Comparison of ENCODE assay signal across 1 cellular context in genomic region chr1:156601122-156601830, GRCh38.
TF ChIP-seq lines count a peak whose summit lies in the region.

Gene GPATCH4 (minus strand): TSS chr1:156601479.

TF ChIP-seq in HepG2, 621 proteins besides CTCF, POLR2A, EP300 and RAD21 (continued from another document and continues in another):
- TF ChIP-seq FOXO4 (CRISPR knock-in tag; conservative IDR thresholded peaks at IDR 0.05) (0 out of 2 replicates have a peak, but pooled peaks have one; percentile 33), THYN1 (CRISPR knock-in tag; IDR thresholded peaks at IDR 0.05; ENCODE audit: borderline replicate concordance, low read depth) (no peak), PRDM4 (CRISPR knock-in tag; IDR thresholded peaks at IDR 0.05; ENCODE audit: borderline replicate concordance) (0 out of 2 replicates have a peak, but pooled peaks have one; percentile 29), FOXP1 (IDR thresholded peaks at IDR 0.05) (no peak), FOXP1 (CRISPR knock-in tag; IDR thresholded peaks at IDR 0.05) (no peak), EED (CRISPR knock-in tag; IDR thresholded peaks at IDR 0.05) (0 out of 2 replicates have a peak, but pooled peaks have one; percentile 18), ZNF781 (CRISPR knock-in tag; IDR thresholded peaks at IDR 0.05; ENCODE audit: borderline replicate concordance, not compliant biosample characterization) (no peak), RBM39 (IDR thresholded peaks at IDR 0.05; ENCODE audit: low read depth, low read length, poor library complexity, severe bottlenecking) (no peak), TBX2 (CRISPR knock-in tag; IDR thresholded peaks at IDR 0.05; ENCODE audit: borderline replicate concordance) (peak; percentile 72), ZNF24 (IDR thresholded peaks at IDR 0.05) (no peak), NKX3-1 (CRISPR knock-in tag; IDR thresholded peaks at IDR 0.05) (peak; percentile 72; the same call in 1 of the 2 replicates), POLR2AphosphoS5 (IDR thresholded peaks at IDR 0.05; ENCODE audit: low read depth, low read length) (peak; percentile 93), ZNF772 (CRISPR knock-in tag; IDR thresholded peaks at IDR 0.05) (peak; percentile 60), ZNF382 (CRISPR knock-in tag; IDR thresholded peaks at IDR 0.05; ENCODE audit: borderline replicate concordance) (no peak), RORA (CRISPR knock-in tag; IDR thresholded peaks at IDR 0.05) (no peak), CREM (IDR thresholded peaks at IDR 0.05) (peak; percentile 63; the same call in 1 of the 2 replicates), CREM (CRISPR knock-in tag; IDR thresholded peaks at IDR 0.05) (no peak), NFATC3 (CRISPR knock-in tag; IDR thresholded peaks at IDR 0.05) (0 out of 2 replicates have a peak, but pooled peaks have one; percentile 38), NFKBIZ (CRISPR knock-in tag; IDR thresholded peaks at IDR 0.05) (peak; percentile 72; the same call in 1 of the 2 replicates), ZNF547 (CRISPR knock-in tag; IDR thresholded peaks at IDR 0.05) (peak; percentile 60; the same call in 1 of the 2 replicates), ZNF782 (CRISPR knock-in tag; IDR thresholded peaks at IDR 0.05; ENCODE audit: borderline replicate concordance) (peak; percentile 59; the same call in 1 of the 2 replicates), MXD1 (CRISPR knock-in tag; IDR thresholded peaks at IDR 0.05) (peak; percentile 99; the same call in 1 of the 2 replicates), FOXC1 (CRISPR knock-in tag; IDR thresholded peaks at IDR 0.05; ENCODE audit: borderline replicate concordance) (peak; percentile 58; the same call in 1 of the 2 replicates), ZNF337 (CRISPR knock-in tag; IDR thresholded peaks at IDR 0.05; ENCODE audit: borderline replicate concordance, low read depth) (peak; percentile 68; the same call in 1 of the 2 replicates), KMT2A (CRISPR knock-in tag; IDR thresholded peaks at IDR 0.05) (peak; percentile 66), ZNF572 (CRISPR knock-in tag; IDR thresholded peaks at IDR 0.05) (peak; percentile 21; the same call in 1 of the 2 replicates), ZNF33B (CRISPR knock-in tag; IDR thresholded peaks at IDR 0.05) (0 out of 2 replicates have a peak, but pooled peaks have one; percentile 33), ARNT2 (CRISPR knock-in tag; IDR thresholded peaks at IDR 0.05; ENCODE audit: low read depth) (peak; percentile 46; the same call in 1 of the 2 replicates), FOSL2 (CRISPR knock-in tag; IDR thresholded peaks at IDR 0.05) (peak; percentile 38; the same call in 1 of the 2 replicates), ZNF317 (CRISPR knock-in tag; IDR thresholded peaks at IDR 0.05) (peak; percentile 56)
- TF ChIP-seq, protein P1, sequence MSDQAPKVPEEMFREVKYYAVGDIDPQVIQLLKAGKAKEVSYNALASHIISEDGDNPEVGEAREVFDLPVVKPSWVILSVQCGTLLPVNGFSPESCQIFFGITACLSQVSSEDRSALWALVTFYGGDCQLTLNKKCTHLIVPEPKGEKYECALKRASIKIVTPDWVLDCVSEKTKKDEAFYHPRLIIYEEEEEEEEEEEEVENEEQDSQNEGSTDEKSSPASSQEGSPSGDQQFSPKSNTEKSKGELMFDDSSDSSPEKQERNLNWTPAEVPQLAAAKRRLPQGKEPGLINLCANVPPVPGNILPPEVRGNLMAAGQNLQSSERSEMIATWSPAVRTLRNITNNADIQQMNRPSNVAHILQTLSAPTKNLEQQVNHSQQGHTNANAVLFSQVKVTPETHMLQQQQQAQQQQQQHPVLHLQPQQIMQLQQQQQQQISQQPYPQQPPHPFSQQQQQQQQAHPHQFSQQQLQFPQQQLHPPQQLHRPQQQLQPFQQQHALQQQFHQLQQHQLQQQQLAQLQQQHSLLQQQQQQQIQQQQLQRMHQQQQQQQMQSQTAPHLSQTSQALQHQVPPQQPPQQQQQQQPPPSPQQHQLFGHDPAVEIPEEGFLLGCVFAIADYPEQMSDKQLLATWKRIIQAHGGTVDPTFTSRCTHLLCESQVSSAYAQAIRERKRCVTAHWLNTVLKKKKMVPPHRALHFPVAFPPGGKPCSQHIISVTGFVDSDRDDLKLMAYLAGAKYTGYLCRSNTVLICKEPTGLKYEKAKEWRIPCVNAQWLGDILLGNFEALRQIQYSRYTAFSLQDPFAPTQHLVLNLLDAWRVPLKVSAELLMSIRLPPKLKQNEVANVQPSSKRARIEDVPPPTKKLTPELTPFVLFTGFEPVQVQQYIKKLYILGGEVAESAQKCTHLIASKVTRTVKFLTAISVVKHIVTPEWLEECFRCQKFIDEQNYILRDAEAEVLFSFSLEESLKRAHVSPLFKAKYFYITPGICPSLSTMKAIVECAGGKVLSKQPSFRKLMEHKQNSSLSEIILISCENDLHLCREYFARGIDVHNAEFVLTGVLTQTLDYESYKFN (CRISPR knock-in tag; conservative IDR thresholded peaks at IDR 0.05): peak; percentile 23; the same call in 1 of the 2 replicates
- TF ChIP-seq, protein P2, sequence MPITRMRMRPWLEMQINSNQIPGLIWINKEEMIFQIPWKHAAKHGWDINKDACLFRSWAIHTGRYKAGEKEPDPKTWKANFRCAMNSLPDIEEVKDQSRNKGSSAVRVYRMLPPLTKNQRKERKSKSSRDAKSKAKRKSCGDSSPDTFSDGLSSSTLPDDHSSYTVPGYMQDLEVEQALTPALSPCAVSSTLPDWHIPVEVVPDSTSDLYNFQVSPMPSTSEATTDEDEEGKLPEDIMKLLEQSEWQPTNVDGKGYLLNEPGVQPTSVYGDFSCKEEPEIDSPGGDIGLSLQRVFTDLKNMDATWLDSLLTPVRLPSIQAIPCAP (CRISPR knock-in tag; IDR thresholded peaks at IDR 0.05; ENCODE audit: low read depth): no peak
- TF ChIP-seq, protein P3, sequence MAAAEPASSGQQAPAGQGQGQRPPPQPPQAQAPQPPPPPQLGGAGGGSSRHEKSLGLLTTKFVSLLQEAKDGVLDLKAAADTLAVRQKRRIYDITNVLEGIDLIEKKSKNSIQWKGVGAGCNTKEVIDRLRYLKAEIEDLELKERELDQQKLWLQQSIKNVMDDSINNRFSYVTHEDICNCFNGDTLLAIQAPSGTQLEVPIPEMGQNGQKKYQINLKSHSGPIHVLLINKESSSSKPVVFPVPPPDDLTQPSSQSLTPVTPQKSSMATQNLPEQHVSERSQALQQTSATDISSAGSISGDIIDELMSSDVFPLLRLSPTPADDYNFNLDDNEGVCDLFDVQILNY (CRISPR knock-in tag; conservative IDR thresholded peaks at IDR 0.05): 0 out of 2 replicates have a peak, but pooled peaks have one; percentile 60
- TF ChIP-seq, protein P4, sequence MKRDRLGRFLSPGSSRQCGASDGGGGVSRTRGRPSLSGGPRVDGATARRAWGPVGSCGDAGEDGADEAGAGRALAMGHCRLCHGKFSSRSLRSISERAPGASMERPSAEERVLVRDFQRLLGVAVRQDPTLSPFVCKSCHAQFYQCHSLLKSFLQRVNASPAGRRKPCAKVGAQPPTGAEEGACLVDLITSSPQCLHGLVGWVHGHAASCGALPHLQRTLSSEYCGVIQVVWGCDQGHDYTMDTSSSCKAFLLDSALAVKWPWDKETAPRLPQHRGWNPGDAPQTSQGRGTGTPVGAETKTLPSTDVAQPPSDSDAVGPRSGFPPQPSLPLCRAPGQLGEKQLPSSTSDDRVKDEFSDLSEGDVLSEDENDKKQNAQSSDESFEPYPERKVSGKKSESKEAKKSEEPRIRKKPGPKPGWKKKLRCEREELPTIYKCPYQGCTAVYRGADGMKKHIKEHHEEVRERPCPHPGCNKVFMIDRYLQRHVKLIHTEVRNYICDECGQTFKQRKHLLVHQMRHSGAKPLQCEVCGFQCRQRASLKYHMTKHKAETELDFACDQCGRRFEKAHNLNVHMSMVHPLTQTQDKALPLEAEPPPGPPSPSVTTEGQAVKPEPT (CRISPR knock-in tag; IDR thresholded peaks at IDR 0.05; ENCODE audit: low read depth): peak; percentile 79; the same call in 1 of the 2 replicates
- TF ChIP-seq, protein P5, sequence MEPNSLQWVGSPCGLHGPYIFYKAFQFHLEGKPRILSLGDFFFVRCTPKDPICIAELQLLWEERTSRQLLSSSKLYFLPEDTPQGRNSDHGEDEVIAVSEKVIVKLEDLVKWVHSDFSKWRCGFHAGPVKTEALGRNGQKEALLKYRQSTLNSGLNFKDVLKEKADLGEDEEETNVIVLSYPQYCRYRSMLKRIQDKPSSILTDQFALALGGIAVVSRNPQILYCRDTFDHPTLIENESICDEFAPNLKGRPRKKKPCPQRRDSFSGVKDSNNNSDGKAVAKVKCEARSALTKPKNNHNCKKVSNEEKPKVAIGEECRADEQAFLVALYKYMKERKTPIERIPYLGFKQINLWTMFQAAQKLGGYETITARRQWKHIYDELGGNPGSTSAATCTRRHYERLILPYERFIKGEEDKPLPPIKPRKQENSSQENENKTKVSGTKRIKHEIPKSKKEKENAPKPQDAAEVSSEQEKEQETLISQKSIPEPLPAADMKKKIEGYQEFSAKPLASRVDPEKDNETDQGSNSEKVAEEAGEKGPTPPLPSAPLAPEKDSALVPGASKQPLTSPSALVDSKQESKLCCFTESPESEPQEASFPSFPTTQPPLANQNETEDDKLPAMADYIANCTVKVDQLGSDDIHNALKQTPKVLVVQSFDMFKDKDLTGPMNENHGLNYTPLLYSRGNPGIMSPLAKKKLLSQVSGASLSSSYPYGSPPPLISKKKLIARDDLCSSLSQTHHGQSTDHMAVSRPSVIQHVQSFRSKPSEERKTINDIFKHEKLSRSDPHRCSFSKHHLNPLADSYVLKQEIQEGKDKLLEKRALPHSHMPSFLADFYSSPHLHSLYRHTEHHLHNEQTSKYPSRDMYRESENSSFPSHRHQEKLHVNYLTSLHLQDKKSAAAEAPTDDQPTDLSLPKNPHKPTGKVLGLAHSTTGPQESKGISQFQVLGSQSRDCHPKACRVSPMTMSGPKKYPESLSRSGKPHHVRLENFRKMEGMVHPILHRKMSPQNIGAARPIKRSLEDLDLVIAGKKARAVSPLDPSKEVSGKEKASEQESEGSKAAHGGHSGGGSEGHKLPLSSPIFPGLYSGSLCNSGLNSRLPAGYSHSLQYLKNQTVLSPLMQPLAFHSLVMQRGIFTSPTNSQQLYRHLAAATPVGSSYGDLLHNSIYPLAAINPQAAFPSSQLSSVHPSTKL (CRISPR knock-in tag; IDR thresholded peaks at IDR 0.05): peak; percentile 48
- TF ChIP-seq, protein P6, sequence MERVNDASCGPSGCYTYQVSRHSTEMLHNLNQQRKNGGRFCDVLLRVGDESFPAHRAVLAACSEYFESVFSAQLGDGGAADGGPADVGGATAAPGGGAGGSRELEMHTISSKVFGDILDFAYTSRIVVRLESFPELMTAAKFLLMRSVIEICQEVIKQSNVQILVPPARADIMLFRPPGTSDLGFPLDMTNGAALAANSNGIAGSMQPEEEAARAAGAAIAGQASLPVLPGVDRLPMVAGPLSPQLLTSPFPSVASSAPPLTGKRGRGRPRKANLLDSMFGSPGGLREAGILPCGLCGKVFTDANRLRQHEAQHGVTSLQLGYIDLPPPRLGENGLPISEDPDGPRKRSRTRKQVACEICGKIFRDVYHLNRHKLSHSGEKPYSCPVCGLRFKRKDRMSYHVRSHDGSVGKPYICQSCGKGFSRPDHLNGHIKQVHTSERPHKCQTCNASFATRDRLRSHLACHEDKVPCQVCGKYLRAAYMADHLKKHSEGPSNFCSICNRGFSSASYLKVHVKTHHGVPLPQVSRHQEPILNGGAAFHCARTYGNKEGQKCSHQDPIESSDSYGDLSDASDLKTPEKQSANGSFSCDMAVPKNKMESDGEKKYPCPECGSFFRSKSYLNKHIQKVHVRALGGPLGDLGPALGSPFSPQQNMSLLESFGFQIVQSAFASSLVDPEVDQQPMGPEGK (CRISPR knock-in tag; IDR thresholded peaks at IDR 0.05): peak; percentile 53; the same call in 1 of the 2 replicates
- TF ChIP-seq, protein P7, sequence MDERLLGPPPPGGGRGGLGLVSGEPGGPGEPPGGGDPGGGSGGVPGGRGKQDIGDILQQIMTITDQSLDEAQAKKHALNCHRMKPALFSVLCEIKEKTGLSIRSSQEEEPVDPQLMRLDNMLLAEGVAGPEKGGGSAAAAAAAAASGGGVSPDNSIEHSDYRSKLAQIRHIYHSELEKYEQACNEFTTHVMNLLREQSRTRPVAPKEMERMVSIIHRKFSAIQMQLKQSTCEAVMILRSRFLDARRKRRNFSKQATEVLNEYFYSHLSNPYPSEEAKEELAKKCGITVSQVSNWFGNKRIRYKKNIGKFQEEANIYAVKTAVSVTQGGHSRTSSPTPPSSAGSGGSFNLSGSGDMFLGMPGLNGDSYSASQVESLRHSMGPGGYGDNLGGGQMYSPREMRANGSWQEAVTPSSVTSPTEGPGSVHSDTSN (CRISPR knock-in tag; IDR thresholded peaks at IDR 0.05): no peak
